ENCODE assay signal across 13 cellular contexts in genomic region chr19:35987571-35987896, GRCh38. TPM values are rescaled to one million over a fixed set of nuclear protein-coding genes. Genes with fewer than 3 reads are reported as not detected.
DNase-seq lines count a peak whose midpoint lies in the region; ATAC-seq and TF ChIP-seq lines count a peak whose summit lies in the region.
"Had no signal": no experiment of that assay in that cellular context is flagged by ENCODE, and none has a peak within 500 bp of the region (broad histone marks: within the 10 kb centered on the region; RNA-seq: fewer than 3 reads in every experiment).

No MANE protein-coding gene starts in this region.

- DNase-seq in Caco-2: no peak
- no peak for DNase-seq in SKM-1 (lab: John Stamatoyannopoulos, UW; ENCODE audit: unreplicated experiment)
- no peak for DNase-seq in activated gamma-delta T cell (lab: John Stamatoyannopoulos, UW)
- DNase-seq: kidney, NCI-H1048, SW 1271 had no signal

- peaks cover 15% of the 10 kb centered on the region for H3K27me3 Mint-ChIP-seq in Caco-2 (ENCODE audit: insufficient read depth, unreplicated experiment)
- H3K27me3 Mint-ChIP-seq in IgD-negative memory B cell: peaks cover 13% of the 10 kb centered on the region
- peaks cover 66% of the 10 kb centered on the region for H3K27me3 Mint-ChIP-seq in brain

- intact Hi-C loops in Caco-2 (cut with micrococcal nuclease; ENCODE audit: unreplicated experiment): no loop called here

- POLR2A ChIA-PET in Caco-2 (lab: Charles Lee): interaction anchor here (0.6 kb wide), 1 partner anchor 27 kb away, joined by 9 read pairs; the partner anchor contains the start of gene ALKBH6

- H3K9me3 ChIP-seq in Caco-2 (peaks cover 8% of the 10 kb centered on the region; the same call in 1 of the 2 replicates), neutrophil (no peaks in the 10 kb centered on the region), gastroesophageal sphincter (no peaks in the 10 kb centered on the region)

- H3K27me3 ChIP-seq in Caco-2 (replicated peaks; ENCODE audit: control insufficient read depth, insufficient read depth, low read length) (peaks cover 2% of the 10 kb centered on the region), neutrophil (peaks cover 76% of the 10 kb centered on the region), gastroesophageal sphincter (peaks cover 72% of the 10 kb centered on the region)

- WGBS in gastroesophageal sphincter (ENCODE audit: low coverage in 1 of 2), 2 donors: 14 to 24% methylated on average over 4 to 6 of the region's 8 CpGs

- H3K27ac Mint-ChIP-seq in Caco-2 (ENCODE audit: unreplicated experiment) (no peak overlapping the region), IgD-negative memory B cell (no peak overlapping the region), brain (no peak overlapping the region)
- H3K27ac Mint-ChIP-seq: activated CD4-positive, alpha-beta memory T cell treated with anti-CD3 and anti-CD28 coated beads for 36 hours had no signal

- H3K36me3 Mint-ChIP-seq in Caco-2 (ENCODE audit: insufficient read depth, unreplicated experiment) (peaks cover 6% of the 10 kb centered on the region), IgD-negative memory B cell (no peaks in the 10 kb centered on the region), brain (no peaks in the 10 kb centered on the region)
- H3K36me3 Mint-ChIP-seq: activated CD4-positive, alpha-beta memory T cell treated with anti-CD3 and anti-CD28 coated beads for 36 hours had no signal

- H3K4me1 Mint-ChIP-seq in Caco-2 (ENCODE audit: low read depth, unreplicated experiment) (no peaks in the 10 kb centered on the region), IgD-negative memory B cell (peaks cover 0 to 3% (median 0%) of the 10 kb centered on the region in 3 donors), brain (peaks cover 8% of the 10 kb centered on the region)

- H3K4me1 ChIP-seq in Caco-2: no peaks in the 10 kb centered on the region
- H3K4me1 ChIP-seq in neutrophil (ENCODE audit: control insufficient read depth in 1 of 2, insufficient read depth in 1 of 2, low read depth in 1 of 2, low read length in 1 of 2): peaks cover 2 to 6% of the 10 kb centered on the region in 2 experiments
- peaks cover 0 to 11% (median 5%) of the 10 kb centered on the region in 3 donors for H3K4me1 ChIP-seq in gastroesophageal sphincter

- no peak for ATAC-seq in gastroesophageal sphincter
- no peak for ATAC-seq in HG02588 (IDR thresholded peaks at IDR 0.05; ENCODE audit: unreplicated experiment)

- no peak for TF ChIP-seq EP300 in gastroesophageal sphincter (IDR thresholded peaks at IDR 0.05)

- H3K4me3 Mint-ChIP-seq in Caco-2 (ENCODE audit: unreplicated experiment): peak overlapping the region; percentile 66
- H3K4me3 Mint-ChIP-seq in IgD-negative memory B cell: peak overlapping the region; percentile 75 to 96 (median 92)
- peak overlapping the region in 4 of 5 experiments; percentile 48 to 90 (median 88) for H3K4me3 Mint-ChIP-seq in brain

- H3K27ac ChIP-seq in neutrophil (no peak overlapping the region), gastroesophageal sphincter (no peak overlapping the region)

- no peak for TF ChIP-seq CTCF in Caco-2 (IDR thresholded peaks at IDR 0.05; ENCODE audit: insufficient read depth in 1 of 2, low read depth in 1 of 2, low read length in 1 of 2, severe bottlenecking in 1 of 2, unreplicated experiment in 1 of 2)
- TF ChIP-seq CTCF in brain (conservative IDR thresholded peaks at IDR 0.05): peak in 1 of 2 experiments; percentile 15
- TF ChIP-seq CTCF in neutrophil (IDR thresholded peaks at IDR 0.05): no peak
- TF ChIP-seq CTCF in gastroesophageal sphincter (IDR thresholded peaks at IDR 0.05): no peak

- no peaks in the 10 kb centered on the region for H3K36me3 ChIP-seq in Caco-2 (ENCODE audit: control insufficient read depth, insufficient read depth, low read length)
- H3K36me3 ChIP-seq in neutrophil: no peaks in the 10 kb centered on the region
- no peaks in the 10 kb centered on the region for H3K36me3 ChIP-seq in gastroesophageal sphincter

- BruUV-seq in Caco-2 (replicated peaks; lab: Mats Ljungman, UMichigan): no TSS peak

- no peak for TF ChIP-seq POLR2A in gastroesophageal sphincter (IDR thresholded peaks at IDR 0.05)

- peak overlapping the region; percentile 44 for H3K4me3 ChIP-seq in Caco-2 (ENCODE audit: low read depth, low read length)
- H3K4me3 ChIP-seq in neutrophil (ENCODE audit: low read depth in 1 of 2, low read length in 1 of 2): peak overlapping the region; percentile 5 to 50
- H3K4me3 ChIP-seq in gastroesophageal sphincter: peak overlapping the region in 1 of 2 donors; percentile 44

- CTCF ChIA-PET in Caco-2 (lab: Charles Lee): interaction anchor here (0.6 kb wide), 1 partner anchor 1936 kb away, joined by 3 read pairs; no protein-coding TSS in a partner anchor

- no peaks in the 10 kb centered on the region for H3K9me3 Mint-ChIP-seq in Caco-2 (ENCODE audit: unreplicated experiment)
- no peaks in the 10 kb centered on the region for H3K9me3 Mint-ChIP-seq in IgD-negative memory B cell
- H3K9me3 Mint-ChIP-seq in brain: peaks cover 0 to 15% (median 3%) of the 10 kb centered on the region in 5 experiments

RNA-seq across cellular contexts. Expression of gene SDHAF1, which starts 7.5 kb away (rescaled TPM):
- total RNA-seq in Caco-2 (2022) (26.2 and 28.1 TPM in 2 replicates), gastroesophageal sphincter (10 to 100 TPM; 44.0 to 52.7 (median 49.8) TPM)
- polyA plus RNA-seq in IgD-negative memory B cell (53.7 TPM), brain (ENCODE audit: insufficient read depth, low read depth, low replicate concordance) (27.7 TPM)

RNA-seq across cellular contexts. Expression of gene SYNE4, which starts 21.1 kb away (rescaled TPM):
- 42.5 and 48.5 TPM in 2 replicates for total RNA-seq in Caco-2 (2022)
- polyA plus RNA-seq in IgD-negative memory B cell: not detected
- 0.81 TPM for polyA plus RNA-seq in brain (ENCODE audit: insufficient read depth, low read depth, low replicate concordance)
- under 1 TPM in 3 of 4 donors, not detected in 1; 0.39 to 0.62 (median 0.47) TPM for total RNA-seq in gastroesophageal sphincter
- total RNA-seq: fibroblast of villous mesenchyme had no signal

RNA-seq across cellular contexts. Expression of gene ALKBH6, which starts 26.5 kb away (rescaled TPM):
- total RNA-seq in Caco-2 (2022) (29.4 and 30.8 TPM in 2 replicates), gastroesophageal sphincter (10 to 100 TPM; 10.7 to 38.3 (median 25.3) TPM)
- polyA plus RNA-seq in IgD-negative memory B cell (15.7 TPM), brain (ENCODE audit: insufficient read depth, low read depth, low replicate concordance) (17.7 TPM)

RNA-seq across cellular contexts. Expression of gene CLIP3, which starts 45.1 kb away (rescaled TPM):
- 1.7 and 2.2 TPM in 2 replicates for total RNA-seq in Caco-2 (2022)
- polyA plus RNA-seq in IgD-negative memory B cell: 0.23 TPM
- polyA plus RNA-seq in brain (ENCODE audit: insufficient read depth, low read depth, low replicate concordance): 319 TPM
- 10 to 100 TPM; 26.8 to 66.2 (median 31.1) TPM for total RNA-seq in gastroesophageal sphincter

RNA-seq across cellular contexts. Expression of gene LRFN3, which starts 51.4 kb away (rescaled TPM):
- total RNA-seq in Caco-2 (2022) (10.2 and 12.4 TPM in 2 replicates), gastroesophageal sphincter (10 to 100 TPM in 2 of 4 donors, 1 to 10 TPM in 2; 6.7 to 18.5 (median 9.1) TPM)
- polyA plus RNA-seq in IgD-negative memory B cell (0.15 TPM), brain (ENCODE audit: insufficient read depth, low read depth, low replicate concordance) (18.4 TPM)

Comparison
In these comparisons a context has a peak if more than half of its experiments do, and no peak if none do; other contexts are left out.
1. RNA of gene SYNE4, which starts 21.1 kb away (total RNA-seq): 42.5 to 48.5 TPM in Caco-2; 0.39 to 0.62 TPM in gastroesophageal sphincter; every median in the first group is over 10 times any median in the second.
2. Peak in every context shown above with its lines, with median percentiles within 50 percentile points of each other: H3K4me3 Mint-ChIP-seq.